Comparison of ENCODE assay signal across 8 cellular contexts in the genomic region with DNA sequence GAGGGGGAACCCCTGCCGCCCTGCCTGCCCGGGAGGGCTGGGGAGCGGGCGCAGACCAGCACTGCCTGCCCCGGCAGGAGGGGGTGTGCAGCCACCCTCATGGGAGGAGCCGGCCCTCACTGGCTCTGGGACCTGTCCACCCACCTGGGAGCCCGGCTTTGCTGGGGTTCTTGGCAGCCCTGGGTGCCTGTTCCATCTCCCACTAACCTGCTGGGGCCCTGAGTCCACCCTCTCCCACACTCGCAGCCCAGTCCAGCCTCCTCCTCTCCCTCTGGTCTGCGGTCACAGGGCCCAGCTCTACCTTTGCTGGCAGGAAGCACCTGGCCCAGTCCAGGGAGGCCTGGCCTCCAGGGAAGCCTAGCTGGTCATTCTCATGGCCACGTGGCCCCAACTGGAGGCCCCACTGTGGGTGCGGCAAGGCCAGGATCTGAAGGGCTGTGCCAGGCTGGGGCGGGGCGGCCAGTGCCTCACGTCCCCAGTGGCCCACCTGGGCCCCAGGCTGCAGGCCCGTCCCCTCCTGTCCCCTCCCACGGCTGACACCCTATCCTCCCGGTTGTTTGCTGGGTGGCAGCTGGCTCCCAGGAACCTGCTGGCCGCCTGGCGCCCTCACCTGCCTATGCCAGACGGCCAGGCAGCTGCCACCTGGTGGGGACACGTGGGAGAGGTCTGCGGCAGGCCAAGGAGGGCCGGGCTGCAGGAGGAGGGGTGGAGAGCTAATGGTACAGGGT. TPM values are rescaled to one million over a fixed set of nuclear protein-coding genes. Genes with fewer than 3 reads are reported as not detected.
DNase-seq lines count a peak whose midpoint lies in the region; ATAC-seq and TF ChIP-seq lines count a peak whose summit lies in the region.

Gene TMEM184A (minus strand): TSS at position 393 of the 728 bp plus-strand sequence. CDS start 721 bp downstream, outside the sequence.

- DNase-seq in GM10248 (ENCODE audit: extremely low spot score) (peak; percentile 62), NCI-H128 (lab: John Stamatoyannopoulos, UW; ENCODE audit: unreplicated experiment) (peak; percentile 89), UCSD-AML1 (lab: John Stamatoyannopoulos, UW; ENCODE audit: unreplicated experiment) (peak; percentile 15), nephron progenitor cell (no peak), ascending aorta (ENCODE audit: low spot score in 2 of 2) (no peak), sigmoid colon (no peak)
- DNase-seq in effector memory CD8-positive, alpha-beta T cell, result no peak

- H3K36me3 ChIP-seq in ascending aorta (no peaks in the 10 kb centered on the region), sigmoid colon (no peaks in the 10 kb centered on the region)

- CTCF ChIA-PET in GM10248 (lab: Yijun Ruan, JAX), result interaction anchor here (1.3 kb wide), 1 partner anchor 31 kb away, joined by 5 read pairs; no protein-coding TSS in a partner anchor

- intact Hi-C loops in ascending aorta (cut with DNase I) (no loop called here), sigmoid colon (cut with DNase I) (no loop called here)

- no peaks in the 10 kb centered on the region for H3K9me3 Mint-ChIP-seq in effector memory CD8-positive, alpha-beta T cell
- no peaks in the 10 kb centered on the region for H3K9me3 Mint-ChIP-seq in nephron progenitor cell

- peak; percentile 46 for TF ChIP-seq CTCF in GM10248 (IDR thresholded peaks at IDR 0.05; ENCODE audit: control extremely low read depth, extremely low read depth, low read depth, missing control alignments)
- TF ChIP-seq CTCF in nephron progenitor cell (IDR thresholded peaks at IDR 0.05), result peak; percentile 34
- no peak for TF ChIP-seq CTCF in ascending aorta (IDR thresholded peaks at IDR 0.05)
- TF ChIP-seq CTCF in sigmoid colon (IDR thresholded peaks at IDR 0.05), result peak in 1 of 4 experiments; percentile 27

- WGBS in sigmoid colon, 2 donors, result 11 to 45% methylated on average over 23 of the region's 23 CpGs

- peak; percentile 73 for ATAC-seq in effector memory CD8-positive, alpha-beta T cell (replicated peaks)
- no peak for ATAC-seq in GM21447 (IDR thresholded peaks at IDR 0.05; ENCODE audit: unreplicated experiment)

- H3K36me3 Mint-ChIP-seq in effector memory CD8-positive, alpha-beta T cell (ENCODE audit: insufficient read depth), result peaks cover 8% of the 10 kb centered on the region
- no peaks in the 10 kb centered on the region for H3K36me3 Mint-ChIP-seq in nephron progenitor cell (ENCODE audit: low read depth)

- H3K27me3 Mint-ChIP-seq in effector memory CD8-positive, alpha-beta T cell, result peaks cover 0 to 15% of the 10 kb centered on the region in 2 donors
- no peaks in the 10 kb centered on the region for H3K27me3 Mint-ChIP-seq in nephron progenitor cell (ENCODE audit: low read depth, poor library complexity)

- H3K27me3 ChIP-seq in ascending aorta (no peaks in the 10 kb centered on the region), sigmoid colon (peaks cover 0 to 10% (median 0%) of the 10 kb centered on the region in 3 donors)

- H3K9me3 ChIP-seq in ascending aorta, result no peaks in the 10 kb centered on the region
- no peaks in the 10 kb centered on the region for H3K9me3 ChIP-seq in sigmoid colon

- peaks cover 0 to 2% of the 10 kb centered on the region in 2 donors for H3K4me1 Mint-ChIP-seq in effector memory CD8-positive, alpha-beta T cell (ENCODE audit: low read depth in 2 of 2)
- H3K4me1 Mint-ChIP-seq in nephron progenitor cell, result peaks cover 35% of the 10 kb centered on the region

- peak within 1 kb of the TSS; percentile 44 to 70 for H3K27ac Mint-ChIP-seq in effector memory CD8-positive, alpha-beta T cell
- H3K27ac Mint-ChIP-seq in nephron progenitor cell, result no peak within 1 kb of the TSS

- H3K27ac ChIP-seq in ascending aorta, result no peak within 1 kb of the TSS
- no peak within 1 kb of the TSS for H3K27ac ChIP-seq in sigmoid colon

- TF ChIP-seq EP300 in sigmoid colon (IDR thresholded peaks at IDR 0.05), result no peak

- POLR2A ChIA-PET in GM10248 (lab: Yijun Ruan, JAX), result no interaction called here

- H3K4me3 ChIP-seq in ascending aorta, result no peak within 1 kb of the TSS
- no peak within 1 kb of the TSS for H3K4me3 ChIP-seq in sigmoid colon

- H3K4me1 ChIP-seq in ascending aorta, result peaks cover 0 to 10% of the 10 kb centered on the region in 2 donors
- peaks cover 0 to 12% (median 9%) of the 10 kb centered on the region in 4 donors for H3K4me1 ChIP-seq in sigmoid colon

- peak in 1 of 2 donors; percentile 27 for TF ChIP-seq POLR2A in sigmoid colon (IDR thresholded peaks at IDR 0.05)

- no peak within 1 kb of the TSS for H3K4me3 Mint-ChIP-seq in effector memory CD8-positive, alpha-beta T cell
- no peak within 1 kb of the TSS for H3K4me3 Mint-ChIP-seq in nephron progenitor cell

RNA-seq across cellular contexts. Expression of gene TMEM184A, which starts in this region (rescaled TPM):
- total RNA-seq in ascending aorta, result not detected
- under 1 TPM in 1 of 4 donors, not detected in 3; 0.28 TPM for total RNA-seq in sigmoid colon
- polyA plus RNA-seq in sigmoid colon, result 10 to 100 TPM in 2 of 3 donors, 1 to 10 TPM in 1; 8.4 to 60.3 (median 10.2) TPM

Comparison
In these comparisons a context has a peak if more than half of its experiments do, and no peak if none do; other contexts are left out.
1. DNase-seq: peak in GM10248 (single experiment), NCI-H128 (single experiment) and UCSD-AML1 (single experiment); none in effector memory CD8-positive, alpha-beta T cell (0 of 3), nephron progenitor cell (single experiment), ascending aorta (0 of 2) and sigmoid colon (single experiment).
2. CTCF ChIP-seq: peak in GM10248 (single experiment) and nephron progenitor cell (single experiment); none in ascending aorta (0 of 3).